Comparison of ENCODE assay signal across 8 cellular contexts in genomic region chr4:37370052-37370451, GRCh38.
"Had no signal": no experiment of that assay in that cellular context is flagged by ENCODE, and none has a peak within 500 bp of the region (broad histone marks: within the 10 kb centered on the region; RNA-seq: fewer than 3 reads in every experiment).

No MANE protein-coding gene starts in this region.

- DNase-seq: GDM1, GF-D8 had no signal

- H3K4me3 ChIP-seq: GM12878 had no signal

- ATAC-seq: GM12878 had no signal

- FAIRE-seq: G401.6, GM12878, GM12891, GM12892, GM18507, GM19239 had no signal
